In the genomic region with DNA sequence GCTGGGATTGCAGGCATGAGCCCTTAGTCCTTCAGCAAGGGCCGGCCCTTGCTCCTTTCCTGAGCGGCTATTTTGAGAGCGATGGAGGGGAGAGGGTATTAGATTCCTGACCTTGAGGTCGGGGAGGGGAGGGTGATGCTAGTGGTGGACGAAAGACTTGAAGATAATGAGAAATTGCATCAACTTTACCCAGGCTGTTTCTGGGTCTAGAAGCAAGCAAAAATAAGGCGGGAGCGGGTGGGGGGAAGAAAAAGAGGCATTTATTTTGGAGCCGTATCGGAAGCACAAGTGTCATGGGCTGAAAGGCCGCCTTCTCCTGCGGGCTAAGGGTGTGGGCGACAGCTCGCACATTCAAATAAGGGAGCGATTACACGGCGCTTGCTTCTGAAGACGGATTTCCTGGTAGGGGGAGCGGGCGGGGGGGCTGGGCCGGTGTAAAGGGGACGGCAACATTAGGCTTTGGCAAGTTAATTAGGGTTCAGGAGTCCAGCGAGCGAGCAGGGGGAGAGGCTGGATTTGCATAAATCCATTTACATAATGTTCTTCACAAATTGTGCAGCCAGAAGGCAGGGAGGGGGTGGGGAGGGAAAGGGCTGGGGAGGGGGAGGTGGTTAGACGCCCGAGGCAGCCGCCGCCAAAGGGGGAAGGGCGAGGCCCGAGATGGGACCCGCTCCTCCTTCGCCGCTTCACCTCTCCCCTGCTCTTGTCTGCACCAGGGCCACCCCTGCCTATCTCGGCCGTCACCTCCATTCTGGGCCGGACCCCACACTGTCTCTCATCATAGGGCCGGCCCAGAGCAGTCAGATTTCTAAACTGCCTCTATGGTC, we compare ENCODE assay signal across 10 cellular contexts.
DNase-seq lines count a peak whose midpoint lies in the region; ATAC-seq and TF ChIP-seq lines count a peak whose summit lies in the region.
"Had no signal": no experiment of that assay in that cellular context is flagged by ENCODE, and none has a peak within 500 bp of the region (broad histone marks: within the 10 kb centered on the region; RNA-seq: fewer than 3 reads in every experiment).

No MANE protein-coding gene starts in this region.

- no peak for TF ChIP-seq CTCF in WTC11 (IDR thresholded peaks at IDR 0.05)

- 0 out of 2 replicates have a peak overlapping the region, but pooled peaks have one; percentile 7 for H3K27ac Mint-ChIP-seq in WTC11

- peak overlapping the region; percentile 82 for H3K4me3 Mint-ChIP-seq in WTC11

- ATAC-seq in WTC11, result peak; percentile 47
- ATAC-seq in HG03108 (IDR thresholded peaks at IDR 0.05; ENCODE audit: unreplicated experiment), result no peak

- H3K4me1 Mint-ChIP-seq in WTC11, result peaks cover 52% of the 10 kb centered on the region

- peak overlapping the region; percentile 35 for H3K4me3 ChIP-seq in iPS-11a (ENCODE audit: low read depth, low read length)

- no peaks in the 10 kb centered on the region for H3K36me3 Mint-ChIP-seq in WTC11

- H3K9me3 Mint-ChIP-seq in WTC11, result 0 out of 2 replicates have a peak, but pooled peaks cover under 1% of the 10 kb centered on the region

- H3K27me3 Mint-ChIP-seq in WTC11 (ENCODE audit: low read depth), result peaks cover 30% of the 10 kb centered on the region

- CTCF ChIA-PET in WTC11 (lab: Charles Lee), result interaction anchor here (0.6 to 0.9 kb wide), 2 partner anchors 91 to 224 kb away, joined by 3 to 4 read pairs; no protein-coding TSS in a partner anchor

- POLR2A ChIA-PET in WTC11 (lab: Charles Lee), result no interaction called here

- peak; percentile 27 for DNase-seq in NCI-H1436 (lab: John Stamatoyannopoulos, UW)
- DNase-seq in NCI-H1436 treated with DMSO at 0.1 percent for 48 hours (lab: John Stamatoyannopoulos, UW), result no peak
- peak; percentile 57 for DNase-seq in WTC11 (ENCODE audit: low spot score)
- DNase-seq in stimulated activated CD4-positive, alpha-beta T cell treated with anti-CD3 and anti-CD28 coated beads, Interleukin-4, amount 100 ng/mL, for 4 hours, result peak; percentile 3
- no peak for DNase-seq in putamen (ENCODE audit: low spot score)
- no peak for DNase-seq in SW480 (ENCODE audit: low spot score)
- DNase-seq: 8988T, NCI-H1105 treated with DMSO at 0.1 percent for 48 hours had no signal

TF ChIP-seq in WTC11, 78 proteins besides CTCF, POLR2A, EP300 and RAD21:
- TF ChIP-seq ZNF219 (CRISPR knock-in tag; IDR thresholded peaks at IDR 0.05; ENCODE audit: borderline replicate concordance) (no peak), OVOL2 (CRISPR knock-in tag; IDR thresholded peaks at IDR 0.05; ENCODE audit: borderline replicate concordance) (no peak), SMAD4 (CRISPR knock-in tag; IDR thresholded peaks at IDR 0.05) (no peak), TP53 (CRISPR knock-in tag; IDR thresholded peaks at IDR 0.05) (no peak), ZNF317 (CRISPR knock-in tag; IDR thresholded peaks at IDR 0.05; ENCODE audit: borderline replicate concordance, low read depth) (no peak), CREM (CRISPR knock-in tag; IDR thresholded peaks at IDR 0.05) (no peak)
- TF ChIP-seq, protein P1, sequence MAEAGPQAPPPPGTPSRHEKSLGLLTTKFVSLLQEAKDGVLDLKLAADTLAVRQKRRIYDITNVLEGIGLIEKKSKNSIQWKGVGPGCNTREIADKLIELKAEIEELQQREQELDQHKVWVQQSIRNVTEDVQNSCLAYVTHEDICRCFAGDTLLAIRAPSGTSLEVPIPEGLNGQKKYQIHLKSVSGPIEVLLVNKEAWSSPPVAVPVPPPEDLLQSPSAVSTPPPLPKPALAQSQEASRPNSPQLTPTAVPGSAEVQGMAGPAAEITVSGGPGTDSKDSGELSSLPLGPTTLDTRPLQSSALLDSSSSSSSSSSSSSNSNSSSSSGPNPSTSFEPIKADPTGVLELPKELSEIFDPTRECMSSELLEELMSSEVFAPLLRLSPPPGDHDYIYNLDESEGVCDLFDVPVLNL (CRISPR knock-in tag; IDR thresholded peaks at IDR 0.05; ENCODE audit: borderline replicate concordance, low read depth), result no peak
- TF ChIP-seq, protein P2, sequence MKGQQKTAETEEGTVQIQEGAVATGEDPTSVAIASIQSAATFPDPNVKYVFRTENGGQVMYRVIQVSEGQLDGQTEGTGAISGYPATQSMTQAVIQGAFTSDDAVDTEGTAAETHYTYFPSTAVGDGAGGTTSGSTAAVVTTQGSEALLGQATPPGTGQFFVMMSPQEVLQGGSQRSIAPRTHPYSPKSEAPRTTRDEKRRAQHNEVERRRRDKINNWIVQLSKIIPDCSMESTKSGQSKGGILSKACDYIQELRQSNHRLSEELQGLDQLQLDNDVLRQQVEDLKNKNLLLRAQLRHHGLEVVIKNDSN (CRISPR knock-in tag; IDR thresholded peaks at IDR 0.05), result no peak
- TF ChIP-seq, protein P3, sequence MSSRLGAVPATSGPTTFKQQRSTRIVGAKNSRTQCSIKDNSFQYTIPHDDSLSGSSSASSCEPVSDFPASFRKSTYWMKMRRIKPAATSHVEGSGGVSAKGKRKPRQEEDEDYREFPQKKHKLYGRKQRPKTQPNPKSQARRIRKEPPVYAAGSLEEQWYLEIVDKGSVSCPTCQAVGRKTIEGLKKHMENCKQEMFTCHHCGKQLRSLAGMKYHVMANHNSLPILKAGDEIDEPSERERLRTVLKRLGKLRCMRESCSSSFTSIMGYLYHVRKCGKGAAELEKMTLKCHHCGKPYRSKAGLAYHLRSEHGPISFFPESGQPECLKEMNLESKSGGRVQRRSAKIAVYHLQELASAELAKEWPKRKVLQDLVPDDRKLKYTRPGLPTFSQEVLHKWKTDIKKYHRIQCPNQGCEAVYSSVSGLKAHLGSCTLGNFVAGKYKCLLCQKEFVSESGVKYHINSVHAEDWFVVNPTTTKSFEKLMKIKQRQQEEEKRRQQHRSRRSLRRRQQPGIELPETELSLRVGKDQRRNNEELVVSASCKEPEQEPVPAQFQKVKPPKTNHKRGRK (CRISPR knock-in tag; IDR thresholded peaks at IDR 0.05; ENCODE audit: borderline replicate concordance), result no peak
- TF ChIP-seq, protein P4, sequence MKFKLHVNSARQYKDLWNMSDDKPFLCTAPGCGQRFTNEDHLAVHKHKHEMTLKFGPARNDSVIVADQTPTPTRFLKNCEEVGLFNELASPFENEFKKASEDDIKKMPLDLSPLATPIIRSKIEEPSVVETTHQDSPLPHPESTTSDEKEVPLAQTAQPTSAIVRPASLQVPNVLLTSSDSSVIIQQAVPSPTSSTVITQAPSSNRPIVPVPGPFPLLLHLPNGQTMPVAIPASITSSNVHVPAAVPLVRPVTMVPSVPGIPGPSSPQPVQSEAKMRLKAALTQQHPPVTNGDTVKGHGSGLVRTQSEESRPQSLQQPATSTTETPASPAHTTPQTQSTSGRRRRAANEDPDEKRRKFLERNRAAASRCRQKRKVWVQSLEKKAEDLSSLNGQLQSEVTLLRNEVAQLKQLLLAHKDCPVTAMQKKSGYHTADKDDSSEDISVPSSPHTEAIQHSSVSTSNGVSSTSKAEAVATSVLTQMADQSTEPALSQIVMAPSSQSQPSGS (CRISPR knock-in tag; IDR thresholded peaks at IDR 0.05; ENCODE audit: borderline replicate concordance, low read depth), result no peak

Comparison
In these comparisons a context has a peak if more than half of its experiments do, and no peak if none do; other contexts are left out.
1. DNase-seq: peak in NCI-H1436 (single experiment), WTC11 (single experiment) and stimulated activated CD4-positive, alpha-beta T cell treated with anti-CD3 and anti-CD28 coated beads, Interleukin-4, amount 100 ng/mL, for 4 hours (2 of 2); none in NCI-H1436 treated with DMSO at 0.1 percent for 48 hours (single experiment), putamen (single experiment) and SW480 (single experiment).